2 cellular contexts compared by ENCODE assay signal in the genomic region with DNA sequence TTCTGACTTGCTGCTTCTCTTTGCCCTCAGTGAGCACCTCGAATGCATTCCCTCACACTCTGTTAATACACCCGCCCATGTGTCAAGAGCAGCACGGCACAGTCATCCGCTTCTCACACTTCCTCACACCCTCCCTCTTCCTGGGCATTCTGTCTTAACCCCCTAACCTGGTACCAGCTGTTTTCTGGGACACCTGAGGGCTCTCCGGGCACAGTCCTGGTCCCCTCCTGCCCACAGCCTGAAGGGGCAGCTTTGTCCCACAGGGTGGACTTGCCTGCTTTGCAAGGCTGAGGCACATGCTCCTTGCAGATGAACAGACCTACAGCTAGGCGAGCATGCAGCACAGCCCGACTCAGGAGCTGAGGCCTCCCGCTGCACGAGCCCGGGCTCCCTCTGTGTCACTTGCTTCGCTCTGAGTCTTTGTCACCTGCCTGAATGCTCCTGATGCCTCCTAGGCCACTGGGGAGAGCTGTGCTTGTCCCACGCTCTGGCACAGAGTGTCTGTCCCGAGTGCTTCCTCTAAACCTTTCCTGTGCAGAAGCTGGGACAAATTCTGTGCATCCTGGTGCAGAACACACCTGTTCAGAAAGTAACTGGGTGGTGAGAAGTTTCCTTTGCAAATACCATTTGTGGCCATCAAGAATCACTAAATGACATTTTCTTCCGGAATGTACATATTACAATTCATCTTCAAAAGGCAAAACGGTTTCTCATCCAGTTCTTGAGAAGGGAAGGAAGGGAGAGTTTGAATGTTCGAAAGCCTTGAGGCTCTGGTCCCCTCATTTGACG.
TF ChIP-seq lines count a peak whose summit lies in the region.

No MANE protein-coding gene starts in this region.

TF ChIP-seq in HepG2, 621 proteins besides CTCF, POLR2A, EP300 and RAD21 (continued from another document and continues in another):
- TF ChIP-seq, protein P1, sequence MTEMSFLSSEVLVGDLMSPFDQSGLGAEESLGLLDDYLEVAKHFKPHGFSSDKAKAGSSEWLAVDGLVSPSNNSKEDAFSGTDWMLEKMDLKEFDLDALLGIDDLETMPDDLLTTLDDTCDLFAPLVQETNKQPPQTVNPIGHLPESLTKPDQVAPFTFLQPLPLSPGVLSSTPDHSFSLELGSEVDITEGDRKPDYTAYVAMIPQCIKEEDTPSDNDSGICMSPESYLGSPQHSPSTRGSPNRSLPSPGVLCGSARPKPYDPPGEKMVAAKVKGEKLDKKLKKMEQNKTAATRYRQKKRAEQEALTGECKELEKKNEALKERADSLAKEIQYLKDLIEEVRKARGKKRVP (CRISPR knock-in tag; IDR thresholded peaks at IDR 0.05) = no peak
- TF ChIP-seq ZNF747 (CRISPR knock-in tag; IDR thresholded peaks at IDR 0.05; ENCODE audit: borderline replicate concordance) (no peak), ZNF639 (CRISPR knock-in tag; conservative IDR thresholded peaks at IDR 0.05) (no peak), ZFP36L2 (CRISPR knock-in tag; IDR thresholded peaks at IDR 0.05) (no peak), ZNF343 (CRISPR knock-in tag; IDR thresholded peaks at IDR 0.05) (no peak), MIER3 (CRISPR knock-in tag; IDR thresholded peaks at IDR 0.05; ENCODE audit: borderline replicate concordance) (no peak), SP4 (CRISPR knock-in tag; IDR thresholded peaks at IDR 0.05) (no peak), ZNF234 (CRISPR knock-in tag; conservative IDR thresholded peaks at IDR 0.05) (no peak), ZNF609 (CRISPR knock-in tag; IDR thresholded peaks at IDR 0.05; ENCODE audit: borderline replicate concordance) (no peak)
- TF ChIP-seq, protein P2, sequence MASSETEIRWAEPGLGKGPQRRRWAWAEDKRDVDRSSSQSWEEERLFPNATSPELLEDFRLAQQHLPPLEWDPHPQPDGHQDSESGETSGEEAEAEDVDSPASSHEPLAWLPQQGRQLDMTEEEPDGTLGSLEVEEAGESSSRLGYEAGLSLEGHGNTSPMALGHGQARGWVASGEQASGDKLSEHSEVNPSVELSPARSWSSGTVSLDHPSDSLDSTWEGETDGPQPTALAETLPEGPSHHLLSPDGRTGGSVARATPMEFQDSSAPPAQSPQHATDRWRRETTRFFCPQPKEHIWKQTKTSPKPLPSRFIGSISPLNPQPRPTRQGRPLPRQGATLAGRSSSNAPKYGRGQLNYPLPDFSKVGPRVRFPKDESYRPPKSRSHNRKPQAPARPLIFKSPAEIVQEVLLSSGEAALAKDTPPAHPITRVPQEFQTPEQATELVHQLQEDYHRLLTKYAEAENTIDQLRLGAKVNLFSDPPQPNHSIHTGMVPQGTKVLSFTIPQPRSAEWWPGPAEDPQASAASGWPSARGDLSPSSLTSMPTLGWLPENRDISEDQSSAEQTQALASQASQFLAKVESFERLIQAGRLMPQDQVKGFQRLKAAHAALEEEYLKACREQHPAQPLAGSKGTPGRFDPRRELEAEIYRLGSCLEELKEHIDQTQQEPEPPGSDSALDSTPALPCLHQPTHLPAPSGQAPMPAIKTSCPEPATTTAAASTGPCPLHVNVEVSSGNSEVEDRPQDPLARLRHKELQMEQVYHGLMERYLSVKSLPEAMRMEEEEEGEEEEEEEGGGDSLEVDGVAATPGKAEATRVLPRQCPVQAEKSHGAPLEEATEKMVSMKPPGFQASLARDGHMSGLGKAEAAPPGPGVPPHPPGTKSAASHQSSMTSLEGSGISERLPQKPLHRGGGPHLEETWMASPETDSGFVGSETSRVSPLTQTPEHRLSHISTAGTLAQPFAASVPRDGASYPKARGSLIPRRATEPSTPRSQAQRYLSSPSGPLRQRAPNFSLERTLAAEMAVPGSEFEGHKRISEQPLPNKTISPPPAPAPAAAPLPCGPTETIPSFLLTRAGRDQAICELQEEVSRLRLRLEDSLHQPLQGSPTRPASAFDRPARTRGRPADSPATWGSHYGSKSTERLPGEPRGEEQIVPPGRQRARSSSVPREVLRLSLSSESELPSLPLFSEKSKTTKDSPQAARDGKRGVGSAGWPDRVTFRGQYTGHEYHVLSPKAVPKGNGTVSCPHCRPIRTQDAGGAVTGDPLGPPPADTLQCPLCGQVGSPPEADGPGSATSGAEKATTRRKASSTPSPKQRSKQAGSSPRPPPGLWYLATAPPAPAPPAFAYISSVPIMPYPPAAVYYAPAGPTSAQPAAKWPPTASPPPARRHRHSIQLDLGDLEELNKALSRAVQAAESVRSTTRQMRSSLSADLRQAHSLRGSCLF (CRISPR knock-in tag; IDR thresholded peaks at IDR 0.05; ENCODE audit: borderline replicate concordance) = no peak

TF ChIP-seq in SK-N-SH treated with all-trans-retinoic acid at 6 μM for 48 hours, 23 proteins besides CTCF, POLR2A, EP300 and RAD21:
- TF ChIP-seq, protein P3, sequence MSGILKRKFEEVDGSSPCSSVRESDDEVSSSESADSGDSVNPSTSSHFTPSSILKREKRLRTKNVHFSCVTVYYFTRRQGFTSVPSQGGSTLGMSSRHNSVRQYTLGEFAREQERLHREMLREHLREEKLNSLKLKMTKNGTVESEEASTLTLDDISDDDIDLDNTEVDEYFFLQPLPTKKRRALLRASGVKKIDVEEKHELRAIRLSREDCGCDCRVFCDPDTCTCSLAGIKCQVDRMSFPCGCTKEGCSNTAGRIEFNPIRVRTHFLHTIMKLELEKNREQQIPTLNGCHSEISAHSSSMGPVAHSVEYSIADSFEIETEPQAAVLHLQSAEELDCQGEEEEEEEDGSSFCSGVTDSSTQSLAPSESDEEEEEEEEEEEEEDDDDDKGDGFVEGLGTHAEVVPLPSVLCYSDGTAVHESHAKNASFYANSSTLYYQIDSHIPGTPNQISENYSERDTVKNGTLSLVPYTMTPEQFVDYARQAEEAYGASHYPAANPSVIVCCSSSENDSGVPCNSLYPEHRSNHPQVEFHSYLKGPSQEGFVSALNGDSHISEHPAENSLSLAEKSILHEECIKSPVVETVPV (CRISPR knock-in tag; IDR thresholded peaks at IDR 0.05) = no peak
- TF ChIP-seq RARB (CRISPR knock-in tag; IDR thresholded peaks at IDR 0.05) (no peak), SNAI2 (CRISPR knock-in tag; IDR thresholded peaks at IDR 0.05) (no peak), ZNF8 (CRISPR knock-in tag; IDR thresholded peaks at IDR 0.05) (no peak), GLIS3 (CRISPR knock-in tag; IDR thresholded peaks at IDR 0.05) (no peak), POU6F1 (CRISPR knock-in tag; IDR thresholded peaks at IDR 0.05; ENCODE audit: borderline replicate concordance, low read depth) (no peak), ZNF70 (CRISPR knock-in tag; IDR thresholded peaks at IDR 0.05) (no peak), PATZ1 (CRISPR knock-in tag; IDR thresholded peaks at IDR 0.05; ENCODE audit: borderline replicate concordance) (no peak), ZC3H10 (CRISPR knock-in tag; IDR thresholded peaks at IDR 0.05) (no peak), ZFP30 (CRISPR knock-in tag; IDR thresholded peaks at IDR 0.05) (no peak), PPARA (CRISPR knock-in tag; IDR thresholded peaks at IDR 0.05; ENCODE audit: borderline replicate concordance) (no peak), ZNF565 (CRISPR knock-in tag; conservative IDR thresholded peaks at IDR 0.05; ENCODE audit: low read depth) (no peak)
